16 cellular contexts compared by ENCODE assay signal in the genomic region with DNA sequence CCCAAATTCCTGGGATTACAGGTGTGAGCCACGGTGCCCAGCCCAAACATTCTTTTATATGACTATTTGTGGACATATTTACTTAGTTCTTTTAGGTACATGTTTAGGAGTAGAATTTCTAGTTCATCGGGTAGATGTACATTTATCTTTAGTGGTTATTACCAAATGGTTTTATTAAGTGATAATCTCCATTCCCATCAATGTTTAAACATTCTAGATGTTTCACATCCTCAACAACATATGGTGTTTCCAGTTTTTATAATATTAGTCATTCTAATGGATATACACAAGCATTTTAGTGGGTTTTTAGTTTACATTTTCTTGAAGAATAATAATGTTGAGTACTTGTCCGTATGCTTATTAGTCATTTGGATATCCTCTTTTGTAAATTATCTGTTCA.
A peak's percentile ranks its signal among the peaks of the same experiment; 100 is the strongest.
DNase-seq lines count a peak whose midpoint lies in the region; ATAC-seq, FAIRE-seq and TF ChIP-seq lines count a peak whose summit lies in the region.
"Had no signal": no experiment of that assay in that cellular context is flagged by ENCODE, and none has a peak within 500 bp of the region (broad histone marks: within the 10 kb centered on the region; RNA-seq: fewer than 3 reads in every experiment).

No MANE protein-coding gene starts in this region.

- H2AK5ac ChIP-seq in IMR-90 (ENCODE audit: low read depth, low read length), result no peak overlapping the region
- H2AK5ac ChIP-seq in mesenchymal stem cell (ENCODE audit: low read length, severe bottlenecking), result no peak overlapping the region

- no TSS peak for BruUV-seq in IMR-90 (replicated peaks; lab: Mats Ljungman, UMichigan)

- H3K9ac ChIP-seq in IMR-90 (ENCODE audit: low read depth, low read length) (no peak overlapping the region), astrocyte (ENCODE audit: low read length) (no peak overlapping the region), mesenchymal stem cell (ENCODE audit: low read length) (no peak overlapping the region)

- dilution Hi-C loops in IMR-90 (cut with HindIII; ENCODE audit: low sequenced_read_pairs, unreplicated experiment), result no loop called here

- no peak for TF ChIP-seq CTCF in IMR-90 (conservative IDR thresholded peaks at IDR 0.05; ENCODE audit: low read depth, low read length)
- no peak for TF ChIP-seq CTCF in astrocyte (IDR thresholded peaks at IDR 0.05; ENCODE audit: insufficient read depth, low read depth, low read length)
- no peak for TF ChIP-seq CTCF in esophagus squamous epithelium (IDR thresholded peaks at IDR 0.05)

- no peak for FAIRE-seq in astrocyte (lab: Jason Lieb, UNC)

- POLR2A ChIA-PET in IMR-90 (lab: Charles Lee; ENCODE audit: unreplicated experiment), result no interaction called here

- H3K4ac ChIP-seq in IMR-90 (ENCODE audit: low read depth, low read length) (peak overlapping the region; percentile 97; the same call in 1 of the 2 replicates), mesenchymal stem cell (ENCODE audit: low read depth in 1 of 2, low read length in 2 of 2) (no peak overlapping the region)

- peak; percentile 82 for ATAC-seq in IMR-90 (ENCODE audit: low read depth)
- ATAC-seq: Right ventricle myocardium inferior had no signal

- intact Hi-C loops in IMR-90 (cut with micrococcal nuclease) (loop anchor here (2.0 to 5.0 kb wide), 2 partner anchors 42 to 95 kb away; no protein-coding TSS in a partner anchor), esophagus squamous epithelium (cut with DNase I) (no loop called here)

- no peak for TF ChIP-seq RAD21 in IMR-90 (IDR thresholded peaks at IDR 0.05; ENCODE audit: low read length)

- H3K4me1 ChIP-seq in IMR-90 (ENCODE audit: control insufficient read depth, insufficient read depth, low read length), result peaks cover 12% of the 10 kb centered on the region
- H3K4me1 ChIP-seq in astrocyte (ENCODE audit: insufficient read depth, low read length), result no peaks in the 10 kb centered on the region
- no peaks in the 10 kb centered on the region for H3K4me1 ChIP-seq in mesenchymal stem cell (ENCODE audit: control insufficient read depth, insufficient read depth, low read depth, low read length)
- no peaks in the 10 kb centered on the region for H3K4me1 ChIP-seq in esophagus squamous epithelium

- H3K36me3 ChIP-seq in IMR-90 (ENCODE audit: control insufficient read depth, insufficient read depth, low read length), result no peaks in the 10 kb centered on the region
- no peaks in the 10 kb centered on the region for H3K36me3 ChIP-seq in astrocyte (ENCODE audit: insufficient read depth, low read length)
- no peaks in the 10 kb centered on the region for H3K36me3 ChIP-seq in mesenchymal stem cell (ENCODE audit: control insufficient read depth in 1 of 2, insufficient read depth in 2 of 2, low read depth in 1 of 2, low read length in 2 of 2)
- H3K36me3 ChIP-seq in esophagus squamous epithelium, result no peaks in the 10 kb centered on the region

- H4K8ac ChIP-seq in IMR-90 (ENCODE audit: low read depth in 2 of 2, low read length in 2 of 2), result peak overlapping the region; percentile 92 to 98; a peak in 3 of 4 replicates
- no peak overlapping the region for H4K8ac ChIP-seq in mesenchymal stem cell (ENCODE audit: low read length)

- H4K20me1 ChIP-seq in IMR-90 (ENCODE audit: insufficient read depth, low read length) (no peaks in the 10 kb centered on the region), astrocyte (ENCODE audit: insufficient read depth, low read length) (no peaks in the 10 kb centered on the region)

- H3K14ac ChIP-seq in IMR-90 (replicated peaks; ENCODE audit: low read depth, low read length) (no peak overlapping the region), mesenchymal stem cell (ENCODE audit: low read length in 2 of 2) (no peak overlapping the region)

- H2BK120ac ChIP-seq in IMR-90 (ENCODE audit: low read depth, low read length) (peak overlapping the region; percentile 99), mesenchymal stem cell (ENCODE audit: low read depth, low read length) (no peak overlapping the region)

- no peak overlapping the region for H3K4me3 ChIP-seq in IMR-90 (ENCODE audit: insufficient read depth, low read depth, low read length)
- H3K4me3 ChIP-seq in astrocyte (ENCODE audit: insufficient read depth, low read depth, low read length), result no peak overlapping the region
- no peak overlapping the region for H3K4me3 ChIP-seq in mesenchymal stem cell (ENCODE audit: insufficient read depth in 1 of 2, low read depth in 1 of 2, low read length in 2 of 2)
- no peak overlapping the region for H3K4me3 ChIP-seq in esophagus squamous epithelium

- peak overlapping the region; percentile 97 for H3K18ac ChIP-seq in IMR-90 (ENCODE audit: low read depth, low read length)
- no peak overlapping the region for H3K18ac ChIP-seq in mesenchymal stem cell (ENCODE audit: low read depth in 1 of 2, low read length in 2 of 2)

- H3K4me1 Mint-ChIP-seq in astrocyte (ENCODE audit: low read depth, unreplicated experiment), result no peaks in the 10 kb centered on the region
- H3K4me1 Mint-ChIP-seq: IgD-negative memory B cell had no signal

- H3K27ac ChIP-seq in IMR-90 (ENCODE audit: insufficient read depth, low read length) (peak overlapping the region; percentile 100), astrocyte (ENCODE audit: low read depth, low read length) (no peak overlapping the region), mesenchymal stem cell (ENCODE audit: low read length, poor library complexity, severe bottlenecking) (no peak overlapping the region), esophagus squamous epithelium (no peak overlapping the region)

- TF ChIP-seq POLR2A in IMR-90 (IDR thresholded peaks at IDR 0.05; ENCODE audit: low read depth, low read length), result no peak
- no peak for TF ChIP-seq POLR2A in esophagus squamous epithelium (IDR thresholded peaks at IDR 0.05)

- H3K4me3 Mint-ChIP-seq in astrocyte (ENCODE audit: unreplicated experiment), result no peak overlapping the region
- H3K4me3 Mint-ChIP-seq: IgD-negative memory B cell had no signal

- CTCF ChIA-PET in IMR-90 (lab: Yijun Ruan, JAX), result no interaction called here

- H2BK12ac ChIP-seq in mesenchymal stem cell (ENCODE audit: low read length in 2 of 2), result no peak overlapping the region

- H3K9me3 Mint-ChIP-seq in astrocyte (ENCODE audit: unreplicated experiment), result peaks cover 6% of the 10 kb centered on the region

- H3K23ac ChIP-seq in IMR-90 (ENCODE audit: low read depth, low read length) (0 out of 2 replicates have a peak overlapping the region, but pooled peaks have one; percentile 93), mesenchymal stem cell (ENCODE audit: low read length in 2 of 2) (no peak overlapping the region)

- no peak overlapping the region for H2AK9ac ChIP-seq in IMR-90 (replicated peaks; ENCODE audit: low read depth, low read length, poor library complexity)

- H4K91ac ChIP-seq in IMR-90 (ENCODE audit: insufficient read depth, low read depth, low read length) (peak overlapping the region; percentile 98; the same call in 1 of the 2 replicates), mesenchymal stem cell (ENCODE audit: low read length) (no peak overlapping the region)

- H2BK15ac ChIP-seq in IMR-90 (ENCODE audit: low read depth, low read length), result no peak overlapping the region
- no peak overlapping the region for H2BK15ac ChIP-seq in mesenchymal stem cell (ENCODE audit: low read depth, poor library complexity, severe bottlenecking)

- H3K79me1 ChIP-seq in IMR-90 (ENCODE audit: low read depth in 1 of 2, low read length in 2 of 2) (peaks cover 4 to 24% of the 10 kb centered on the region in 2 experiments), mesenchymal stem cell (replicated peaks; ENCODE audit: low read length, poor library complexity, severe bottlenecking) (no peaks in the 10 kb centered on the region)

- H3K9me1 ChIP-seq in IMR-90 (ENCODE audit: insufficient read depth, low read length), result peaks cover 4% of the 10 kb centered on the region

- H3K27me3 Mint-ChIP-seq in astrocyte (ENCODE audit: low read depth, unreplicated experiment), result no peaks in the 10 kb centered on the region
- H3K27me3 Mint-ChIP-seq: IgD-negative memory B cell had no signal

- H2AFZ ChIP-seq in IMR-90 (replicated peaks; ENCODE audit: low read length, poor library complexity), result no peak overlapping the region
- H2AFZ ChIP-seq in astrocyte (ENCODE audit: low read depth, low read length), result no peak overlapping the region
- H2AFZ ChIP-seq in mesenchymal stem cell (ENCODE audit: low read depth, low read length), result no peak overlapping the region

- peak overlapping the region; percentile 94 for H2BK5ac ChIP-seq in IMR-90 (ENCODE audit: low read depth, low read length, poor library complexity, severe bottlenecking)
- H2BK5ac ChIP-seq in mesenchymal stem cell (ENCODE audit: low read depth, low read length, poor library complexity, severe bottlenecking), result no peak overlapping the region

- H3K56ac ChIP-seq in IMR-90 (ENCODE audit: extremely low read depth, insufficient read depth, low read length), result no peak overlapping the region

- H3K4me2 ChIP-seq in IMR-90 (ENCODE audit: low read depth, low read length), result no peak overlapping the region
- no peak overlapping the region for H3K4me2 ChIP-seq in astrocyte (ENCODE audit: low read length)
- no peak overlapping the region for H3K4me2 ChIP-seq in mesenchymal stem cell (ENCODE audit: low read length, poor library complexity, severe bottlenecking)

- no peak overlapping the region for H3K27ac Mint-ChIP-seq in astrocyte (ENCODE audit: unreplicated experiment)
- H3K27ac Mint-ChIP-seq: IgD-negative memory B cell had no signal

- H3K27me3 ChIP-seq in IMR-90 (ENCODE audit: control insufficient read depth, insufficient read depth, low read length), result no peaks in the 10 kb centered on the region
- H3K27me3 ChIP-seq in astrocyte (ENCODE audit: insufficient read depth, low read length), result no peaks in the 10 kb centered on the region
- H3K27me3 ChIP-seq in mesenchymal stem cell (ENCODE audit: control insufficient read depth in 1 of 2, insufficient read depth in 1 of 2, low read length in 2 of 2), result no peaks in the 10 kb centered on the region
- no peaks in the 10 kb centered on the region for H3K27me3 ChIP-seq in esophagus squamous epithelium

- no CpG with 5 or more reads among the region's 3 CpGs for WGBS in IMR-90 (ENCODE audit: extremely low coverage in 2 of 2, insufficient read length in 1 of 2), 2 experiments
- no CpG with 5 or more reads among the region's 3 CpGs for WGBS in mesenchymal stem cell
- WGBS in esophagus squamous epithelium, 2 donors, result 58 to 72% methylated on average over 3 of the region's 3 CpGs

- H3K9me3 ChIP-seq in IMR-90 (ENCODE audit: control insufficient read depth, insufficient read depth, low read length) (no peaks in the 10 kb centered on the region), astrocyte (ENCODE audit: insufficient read depth, low read depth, low read length) (no peaks in the 10 kb centered on the region), mesenchymal stem cell (ENCODE audit: control insufficient read depth, low read length) (no peaks in the 10 kb centered on the region), esophagus squamous epithelium (no peaks in the 10 kb centered on the region)

- H2BK20ac ChIP-seq in IMR-90 (ENCODE audit: low read depth, low read length), result peak overlapping the region; percentile 96; the same call in 1 of the 2 replicates

- in situ Hi-C loops in IMR-90 (cut with MboI; ENCODE audit: low sequenced_read_pairs), result no loop called here

- peak overlapping the region; percentile 67 for H4K5ac ChIP-seq in IMR-90 (ENCODE audit: low read depth, low read length)

- no peaks in the 10 kb centered on the region for H3K79me2 ChIP-seq in astrocyte (ENCODE audit: insufficient read depth, low read length)

- H3K36me3 Mint-ChIP-seq in astrocyte (ENCODE audit: low read depth, unreplicated experiment), result no peaks in the 10 kb centered on the region

- peak; percentile 63 for DNase-seq in EL
- DNase-seq in IMR-90, result peak; percentile 90
- DNase-seq in astrocyte (ENCODE audit: low read depth), result peak; percentile 61
- peak; percentile 70 for DNase-seq in mesenchymal stem cell
- no peak for DNase-seq in activated gamma-delta T cell (lab: John Stamatoyannopoulos, UW)
- no peak for DNase-seq in NCI-H748 (lab: John Stamatoyannopoulos, UW; ENCODE audit: unreplicated experiment)
- no peak for DNase-seq in NCI-H146 (lab: John Stamatoyannopoulos, UW)
- no peak for DNase-seq in esophagus squamous epithelium (lab: John Stamatoyannopoulos, UW)
- DNase-seq: C1 segment of cervical spinal cord, NCI-H1436, NCI-H1930, NCI-H510A treated with DMSO at 0.1 percent for 48 hours, NCI-H82, T-helper 2 cell had no signal

Comparison
In these comparisons a context has a peak if more than half of its experiments do, and no peak if none do; other contexts are left out.
1. DNase-seq: peak in EL (single experiment), IMR-90 (single experiment), astrocyte (single experiment) and mesenchymal stem cell (single experiment); none in activated gamma-delta T cell (single experiment), NCI-H748 (single experiment), NCI-H146 (single experiment) and esophagus squamous epithelium (single experiment).